Comparison of ENCODE assay signal across 17 cellular contexts in genomic region chr13:112645327-112645914, GRCh38. TPM values are rescaled to one million over a fixed set of nuclear protein-coding genes. Genes with fewer than 3 reads are reported as not detected.
A peak's percentile ranks its signal among the peaks of the same experiment; 100 is the strongest.
DNase-seq lines count a peak whose midpoint lies in the region; ATAC-seq and TF ChIP-seq lines count a peak whose summit lies in the region.
"Had no signal": no experiment of that assay in that cellular context is flagged by ENCODE, and none has a peak within 500 bp of the region (broad histone marks: within the 10 kb centered on the region; RNA-seq: fewer than 3 reads in every experiment).

No MANE protein-coding gene starts in this region.

- H3K4me3 ChIP-seq in mesenchymal stem cell (ENCODE audit: insufficient read depth in 1 of 2, low read depth in 1 of 2, low read length in 2 of 2), result no peak overlapping the region
- H3K4me3 ChIP-seq in spleen, result no peak overlapping the region
- H3K4me3 ChIP-seq in effector memory CD4-positive, alpha-beta T cell (ENCODE audit: insufficient read depth, low read depth, low read length, poor library complexity, severe bottlenecking), result no peak overlapping the region
- H3K4me3 ChIP-seq: GM12878 had no signal

- peak overlapping the region; percentile 52 for H3K27ac Mint-ChIP-seq in activated T-helper 1 cell treated with anti-CD3 and anti-CD28 coated beads, Interleukin-12 subunit alpha, Interleukin-12 subunit beta, Interleukin-2, Interleukin-4 antibody, amounts not matched to agents 30 ng/mL and 10 ng/mL and 1 ng/mL, durations not matched to agents 14 hours and 24 hours and 36 hours
- H3K27ac Mint-ChIP-seq in glutamatergic neuron (ENCODE audit: unreplicated experiment), result no peak overlapping the region
- H3K27ac Mint-ChIP-seq in stimulated activated memory B cell treated with anti-CD40 and anti-IgM and Interleukin-4, amounts not matched to agents 10 μg/mL and 1 μg/mL and 100 μg/mL, for 72 hours, result no peak overlapping the region
- H3K27ac Mint-ChIP-seq: CD4-positive, alpha-beta T cell; HFFc6 had no signal

- H3K4me3 Mint-ChIP-seq in activated T-helper 1 cell treated with anti-CD3 and anti-CD28 coated beads, Interleukin-12 subunit alpha, Interleukin-12 subunit beta, Interleukin-2, Interleukin-4 antibody, amounts not matched to agents 30 ng/mL and 10 ng/mL and 1 ng/mL, durations not matched to agents 14 hours and 24 hours and 36 hours, result no peak overlapping the region
- H3K4me3 Mint-ChIP-seq in glutamatergic neuron (ENCODE audit: unreplicated experiment), result peak overlapping the region; percentile 2
- H3K4me3 Mint-ChIP-seq in stimulated activated memory B cell treated with anti-CD40 and anti-IgM and Interleukin-4, amounts not matched to agents 10 μg/mL and 1 μg/mL and 100 μg/mL, for 72 hours, result no peak overlapping the region
- H3K4me3 Mint-ChIP-seq: CD4-positive, alpha-beta T cell; HFFc6 had no signal

- no peak overlapping the region for H2BK12ac ChIP-seq in mesenchymal stem cell (ENCODE audit: low read length in 2 of 2)

- no peak overlapping the region for H3K23ac ChIP-seq in mesenchymal stem cell (ENCODE audit: low read length in 2 of 2)

- WGBS in mesenchymal stem cell, result 95% methylated on average over 49 of the region's 49 CpGs
- WGBS in spleen, 5 donors, result 89 to 93% (median 90%) methylated on average over 35 to 49 of the region's 49 CpGs

- H3K27me3 Mint-ChIP-seq in activated T-helper 1 cell treated with anti-CD3 and anti-CD28 coated beads, Interleukin-12 subunit alpha, Interleukin-12 subunit beta, Interleukin-2, Interleukin-4 antibody, amounts not matched to agents 30 ng/mL and 10 ng/mL and 1 ng/mL, durations not matched to agents 14 hours and 24 hours and 36 hours (ENCODE audit: insufficient read depth), result peaks cover 12% of the 10 kb centered on the region
- peaks cover 5% of the 10 kb centered on the region for H3K27me3 Mint-ChIP-seq in glutamatergic neuron (ENCODE audit: unreplicated experiment)
- H3K27me3 Mint-ChIP-seq in stimulated activated memory B cell treated with anti-CD40 and anti-IgM and Interleukin-4, amounts not matched to agents 10 μg/mL and 1 μg/mL and 100 μg/mL, for 72 hours, result peaks cover 39% of the 10 kb centered on the region
- H3K27me3 Mint-ChIP-seq: CD4-positive, alpha-beta T cell had no signal

- no peaks in the 10 kb centered on the region for H3K4me1 Mint-ChIP-seq in activated T-helper 1 cell treated with anti-CD3 and anti-CD28 coated beads, Interleukin-12 subunit alpha, Interleukin-12 subunit beta, Interleukin-2, Interleukin-4 antibody, amounts not matched to agents 30 ng/mL and 10 ng/mL and 1 ng/mL, durations not matched to agents 14 hours and 24 hours and 36 hours (ENCODE audit: low read depth)
- peaks cover 4% of the 10 kb centered on the region for H3K4me1 Mint-ChIP-seq in glutamatergic neuron (ENCODE audit: low read depth, unreplicated experiment)
- no peaks in the 10 kb centered on the region for H3K4me1 Mint-ChIP-seq in stimulated activated memory B cell treated with anti-CD40 and anti-IgM and Interleukin-4, amounts not matched to agents 10 μg/mL and 1 μg/mL and 100 μg/mL, for 72 hours

- no peaks in the 10 kb centered on the region for H3K36me3 ChIP-seq in mesenchymal stem cell (ENCODE audit: control insufficient read depth in 1 of 2, insufficient read depth in 2 of 2, low read depth in 1 of 2, low read length in 2 of 2)
- H3K36me3 ChIP-seq in spleen, result no peaks in the 10 kb centered on the region
- H3K36me3 ChIP-seq in effector memory CD4-positive, alpha-beta T cell (ENCODE audit: control insufficient read depth, insufficient read depth, low read length), result no peaks in the 10 kb centered on the region

- peak overlapping the region; percentile 79 for H4K91ac ChIP-seq in mesenchymal stem cell (ENCODE audit: low read length)

- TF ChIP-seq CTCF in glutamatergic neuron (IDR thresholded peaks at IDR 0.05; ENCODE audit: partially characterized antibody, unreplicated experiment) (no peak), spleen (IDR thresholded peaks at IDR 0.05 in 8 of 11, conservative IDR thresholded peaks at IDR 0.05 in 3 of 11) (no peak)

- H3K9me3 Mint-ChIP-seq in activated T-helper 1 cell treated with anti-CD3 and anti-CD28 coated beads, Interleukin-12 subunit alpha, Interleukin-12 subunit beta, Interleukin-2, Interleukin-4 antibody, amounts not matched to agents 30 ng/mL and 10 ng/mL and 1 ng/mL, durations not matched to agents 14 hours and 24 hours and 36 hours, result no peaks in the 10 kb centered on the region
- H3K9me3 Mint-ChIP-seq in glutamatergic neuron (ENCODE audit: unreplicated experiment), result peaks cover 3% of the 10 kb centered on the region
- peaks cover 3% of the 10 kb centered on the region for H3K9me3 Mint-ChIP-seq in stimulated activated memory B cell treated with anti-CD40 and anti-IgM and Interleukin-4, amounts not matched to agents 10 μg/mL and 1 μg/mL and 100 μg/mL, for 72 hours
- H3K9me3 Mint-ChIP-seq: CD4-positive, alpha-beta T cell; HFFc6 had no signal

- H2AFZ ChIP-seq in mesenchymal stem cell (ENCODE audit: low read depth, low read length), result no peak overlapping the region

- no peaks in the 10 kb centered on the region for H3K9me3 ChIP-seq in mesenchymal stem cell (ENCODE audit: control insufficient read depth, low read length)
- no peaks in the 10 kb centered on the region for H3K9me3 ChIP-seq in spleen
- H3K9me3 ChIP-seq in effector memory CD4-positive, alpha-beta T cell (ENCODE audit: control insufficient read depth, low read length), result no peaks in the 10 kb centered on the region

- ATAC-seq in stimulated activated memory B cell treated with anti-CD40 and anti-IgM and Interleukin-4, amounts not matched to agents 10 μg/mL and 1 μg/mL and 100 μg/mL, for 72 hours, result no peak
- no peak for ATAC-seq in GM19455 (IDR thresholded peaks at IDR 0.05; ENCODE audit: unreplicated experiment)
- ATAC-seq: GM12878 had no signal

- no peak overlapping the region for H4K8ac ChIP-seq in mesenchymal stem cell (ENCODE audit: low read length)

- H3K4me1 ChIP-seq in mesenchymal stem cell (ENCODE audit: control insufficient read depth, insufficient read depth, low read depth, low read length) (peaks cover 6% of the 10 kb centered on the region), spleen (peaks cover 0 to 15% (median 6%) of the 10 kb centered on the region in 6 donors)
- no peaks in the 10 kb centered on the region for H3K4me1 ChIP-seq in effector memory CD4-positive, alpha-beta T cell (ENCODE audit: control insufficient read depth, insufficient read depth, low read length, poor library complexity, severe bottlenecking)

- no peak overlapping the region for H2BK15ac ChIP-seq in mesenchymal stem cell (ENCODE audit: low read depth, poor library complexity, severe bottlenecking)

- no peak overlapping the region for H3K18ac ChIP-seq in mesenchymal stem cell (ENCODE audit: low read depth in 1 of 2, low read length in 2 of 2)

- TF ChIP-seq POLR2A in spleen (IDR thresholded peaks at IDR 0.05), result no peak

- no peaks in the 10 kb centered on the region for H3K79me1 ChIP-seq in mesenchymal stem cell (replicated peaks; ENCODE audit: low read length, poor library complexity, severe bottlenecking)

- H3K14ac ChIP-seq in mesenchymal stem cell (ENCODE audit: low read length in 2 of 2), result peak overlapping the region in 1 of 2 experiments; percentile 39

- intact Hi-C loops in activated T-helper 1 cell treated with anti-CD3 and anti-CD28 coated beads, Interleukin-12 subunit alpha, Interleukin-12 subunit beta, Interleukin-2, Interleukin-4 antibody, amounts not matched to agents 30 ng/mL and 10 ng/mL and 1 ng/mL, durations not matched to agents 14 hours and 24 hours and 36 hours (cut with micrococcal nuclease), result no loop called here
- intact Hi-C loops in spleen (cut with DNase I; ENCODE audit: low total_unique reads), result no loop called here

- H2BK5ac ChIP-seq in mesenchymal stem cell (ENCODE audit: low read depth, low read length, poor library complexity, severe bottlenecking), result no peak overlapping the region

- peaks cover 0 to 16% of the 10 kb centered on the region in 2 experiments for H3K27me3 ChIP-seq in mesenchymal stem cell (ENCODE audit: control insufficient read depth in 1 of 2, insufficient read depth in 1 of 2, low read length in 2 of 2)
- peaks cover 0 to 19% (median under 1%) of the 10 kb centered on the region in 7 donors for H3K27me3 ChIP-seq in spleen (replicated peaks in 1 of 7)
- no peaks in the 10 kb centered on the region for H3K27me3 ChIP-seq in effector memory CD4-positive, alpha-beta T cell (replicated peaks; ENCODE audit: control insufficient read depth, insufficient read depth, low read length, poor library complexity, severe bottlenecking)

- no peak overlapping the region for H3K4me2 ChIP-seq in mesenchymal stem cell (ENCODE audit: low read length, poor library complexity, severe bottlenecking)

- H3K9ac ChIP-seq in mesenchymal stem cell (ENCODE audit: low read length), result no peak overlapping the region

- H3K27ac ChIP-seq in mesenchymal stem cell (ENCODE audit: low read length, poor library complexity, severe bottlenecking), result no peak overlapping the region
- no peak overlapping the region for H3K27ac ChIP-seq in spleen
- H3K27ac ChIP-seq in effector memory CD4-positive, alpha-beta T cell (ENCODE audit: insufficient read depth, low read length, poor library complexity, severe bottlenecking), result no peak overlapping the region

- no peak for DNase-seq in activated T-helper 1 cell treated with anti-CD3 and anti-CD28 coated beads, Interleukin-12 subunit alpha, Interleukin-12 subunit beta, Interleukin-2, Interleukin-4 antibody, amounts not matched to agents 30 ng/mL and 10 ng/mL and 1 ng/mL, durations not matched to agents 14 hours and 24 hours and 36 hours (ENCODE audit: low spot score)
- DNase-seq in glutamatergic neuron (no peak), mesenchymal stem cell (no peak), spleen (peak; percentile 35)
- DNase-seq in effector memory CD4-positive, alpha-beta T cell, result no peak
- no peak for DNase-seq in stimulated activated CD4-positive, alpha-beta T cell treated with anti-CD3 and anti-CD28 coated beads, Interleukin-4, amount 100 ng/mL, for 1 hour
- DNase-seq: ACHN; C1 segment of cervical spinal cord; Calu3; CD4-positive, alpha-beta T cell; DMS79; GOT3; HCEC 1CT; HFFc6 had no signal

- H2BK120ac ChIP-seq in mesenchymal stem cell (ENCODE audit: low read depth, low read length), result no peak overlapping the region

- no peaks in the 10 kb centered on the region for H3K36me3 Mint-ChIP-seq in activated T-helper 1 cell treated with anti-CD3 and anti-CD28 coated beads, Interleukin-12 subunit alpha, Interleukin-12 subunit beta, Interleukin-2, Interleukin-4 antibody, amounts not matched to agents 30 ng/mL and 10 ng/mL and 1 ng/mL, durations not matched to agents 14 hours and 24 hours and 36 hours (ENCODE audit: low read depth)
- H3K36me3 Mint-ChIP-seq in glutamatergic neuron (ENCODE audit: unreplicated experiment), result no peaks in the 10 kb centered on the region
- H3K36me3 Mint-ChIP-seq in stimulated activated memory B cell treated with anti-CD40 and anti-IgM and Interleukin-4, amounts not matched to agents 10 μg/mL and 1 μg/mL and 100 μg/mL, for 72 hours, result no peaks in the 10 kb centered on the region

- H2AK5ac ChIP-seq in mesenchymal stem cell (ENCODE audit: low read length, severe bottlenecking), result no peak overlapping the region

- H3K4ac ChIP-seq in mesenchymal stem cell (ENCODE audit: low read depth in 1 of 2, low read length in 2 of 2), result peak overlapping the region in 1 of 2 experiments; percentile 36

RNA-seq across cellular contexts. Expression of gene ATP11A, which starts 44.4 kb away (rescaled TPM):
- 90.4 and 97.8 TPM in 2 replicates for total RNA-seq in activated T-helper 1 cell treated with anti-CD3 and anti-CD28 coated beads, Interleukin-12 subunit alpha, Interleukin-12 subunit beta, Interleukin-2, Interleukin-4 antibody, amounts not matched to agents 30 ng/mL and 10 ng/mL and 1 ng/mL, durations not matched to agents 14 hours and 24 hours and 36 hours
- 127 TPM for total RNA-seq in glutamatergic neuron (ENCODE audit: unreplicated experiment)
- 8.0 TPM for polyA plus RNA-seq in mesenchymal stem cell (2013, experiment 1 of 2)
- 8.2 TPM for polyA plus RNA-seq in mesenchymal stem cell (2013, experiment 2 of 2)
- total RNA-seq in spleen, result 10 to 100 TPM; 57.3 to 91.3 (median 65.0) TPM
- polyA plus RNA-seq in spleen, result 1 to 10 TPM; 2.7 to 5.5 (median 3.0) TPM

RNA-seq across cellular contexts. Expression of gene TUBGCP3, which starts 57.5 kb away (rescaled TPM):
- total RNA-seq in activated T-helper 1 cell treated with anti-CD3 and anti-CD28 coated beads, Interleukin-12 subunit alpha, Interleukin-12 subunit beta, Interleukin-2, Interleukin-4 antibody, amounts not matched to agents 30 ng/mL and 10 ng/mL and 1 ng/mL, durations not matched to agents 14 hours and 24 hours and 36 hours, result 67.4 and 71.8 TPM in 2 replicates
- total RNA-seq in glutamatergic neuron (ENCODE audit: unreplicated experiment) (36.6 TPM), spleen (10 to 100 TPM; 35.3 to 69.8 (median 55.1) TPM)
- polyA plus RNA-seq in mesenchymal stem cell (2013, experiment 1 of 2), result 10.0 TPM
- 11.2 TPM for polyA plus RNA-seq in mesenchymal stem cell (2013, experiment 2 of 2)
- polyA plus RNA-seq in spleen, result 10 to 100 TPM in 2 of 3 donors, 1 to 10 TPM in 1; 9.1 to 14.9 (median 11.3) TPM
